Comparison of ENCODE assay signal across 8 cellular contexts in the genomic region with DNA sequence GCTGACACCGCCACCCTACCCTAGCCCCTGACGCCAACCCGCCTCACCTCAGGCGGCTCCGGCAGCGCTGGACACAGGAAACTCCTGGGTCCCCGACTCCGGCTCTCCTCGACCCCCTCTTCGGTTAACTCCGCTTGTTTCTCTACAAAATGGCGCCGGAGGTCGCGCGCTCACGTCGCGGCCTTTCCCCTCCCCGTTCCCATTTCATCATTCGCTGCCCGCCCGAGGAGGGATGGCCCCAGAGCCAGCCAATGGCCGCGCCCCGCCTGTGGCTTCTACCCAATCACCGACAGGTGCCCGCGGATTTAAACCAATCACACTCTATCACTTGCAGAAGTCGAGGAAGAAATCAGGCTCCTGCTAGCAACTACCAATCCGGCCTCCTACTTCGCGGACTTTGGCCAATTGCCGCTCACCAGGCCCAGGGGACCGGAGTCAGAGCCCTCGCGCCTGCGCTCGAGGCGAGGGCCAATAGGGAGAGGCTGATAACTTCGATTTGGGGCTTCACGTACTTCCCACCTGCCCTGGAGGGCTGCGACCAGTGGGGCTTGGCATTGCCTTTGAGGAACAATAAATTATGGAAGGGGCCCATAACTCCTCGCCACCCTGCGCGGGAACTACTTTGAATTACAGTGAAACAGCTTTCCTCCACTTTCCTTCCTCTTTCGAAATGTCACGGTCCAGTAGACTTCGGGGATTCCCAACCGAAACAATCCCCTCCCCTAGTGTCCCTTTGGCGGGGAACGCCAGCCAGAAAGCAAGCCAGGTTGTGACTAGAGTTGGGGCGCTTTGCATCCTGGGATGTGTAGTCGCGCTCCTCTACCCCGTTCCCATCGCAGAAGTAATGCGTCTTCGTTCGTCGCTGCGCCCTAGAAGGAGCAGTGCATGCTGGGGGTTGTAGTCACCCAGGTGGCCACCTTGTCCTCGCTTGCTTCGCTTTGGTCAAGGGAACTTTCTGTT. TPM values are rescaled to one million over a fixed set of nuclear protein-coding genes. Genes with fewer than 3 reads are reported as not detected.
A peak's percentile ranks its signal among the peaks of the same experiment; 100 is the strongest.
DNase-seq lines count a peak whose midpoint lies in the region; ATAC-seq, FAIRE-seq and TF ChIP-seq lines count a peak whose summit lies in the region.

A gene (minus strand): TSS at position 146 of the 960 bp plus-strand sequence. CDS start 30,489 bp downstream, outside the sequence.

- peaks cover 47% of the 10 kb centered on the region for H3K79me2 ChIP-seq in HepG2 (ENCODE audit: insufficient read depth, low read length)

- peaks cover 22% of the 10 kb centered on the region for H4K20me1 ChIP-seq in HepG2 (ENCODE audit: insufficient read depth, low read length)

- BruUV-seq in HepG2 (replicated peaks; lab: Mats Ljungman, UMichigan): TSS peak; percentile 87

- intact Hi-C loops in CD14-positive monocyte (cut with micrococcal nuclease): loop anchor here (5.0 to 10.0 kb wide), 2 partner anchors 113 to 115 kb away; a partner anchor contains a TSS
- intact Hi-C loops in HepG2 (cut with micrococcal nuclease; ENCODE audit: unreplicated experiment): loop anchor here (1.0 kb wide), 1 partner anchor 24 kb away; no protein-coding TSS in a partner anchor

- under 1% methylated on average over 47 of the region's 64 CpGs for WGBS in HepG2 (ENCODE audit: low lambda C conversion rate)

- no peaks in the 10 kb centered on the region for H3K9me3 ChIP-seq in HepG2 (ENCODE audit: low read length)

- TF ChIP-seq EP300 in HepG2 (IDR thresholded peaks at IDR 0.05; ENCODE audit: low read depth in 2 of 2, low read length in 2 of 2): peak; percentile 14 to 41; a peak in 2 of 4 replicates
- TF ChIP-seq EP300 in HepG2 (CRISPR knock-in tag; IDR thresholded peaks at IDR 0.05; ENCODE audit: borderline replicate concordance): peak; percentile 32

- CTCF ChIA-PET in HepG2 (lab: Yijun Ruan, JAX; ENCODE audit: low intra/inter-chr PET ratio, low total read pairs): no interaction called here

- TF ChIP-seq RAD21 in HepG2 (CRISPR knock-in tag; IDR thresholded peaks at IDR 0.05): peak; percentile 15; the same call in 1 of the 2 replicates

- peak within 1 kb of the TSS; percentile 96 for H3K4me2 ChIP-seq in HepG2 (ENCODE audit: low read depth, low read length)

- POLR2A ChIA-PET in HepG2 (lab: Yijun Ruan, JAX): interaction anchor here (1.0 to 2.7 kb wide), 6 partner anchors 12 to 109 kb away, joined by 3 to 10 read pairs (median 4); no protein-coding TSS in a partner anchor

- no peaks in the 10 kb centered on the region for H3K27me3 Mint-ChIP-seq in CD14-positive monocyte (ENCODE audit: low read depth in 3 of 3)

- peak within 1 kb of the TSS; percentile 96 for H3K27ac ChIP-seq in HepG2 (ENCODE audit: extremely low read length, insufficient read depth, low read length)

- H3K4me3 Mint-ChIP-seq in CD14-positive monocyte: peak within 1 kb of the TSS; percentile 99

- H3K27me3 ChIP-seq in HepG2 (ENCODE audit: control insufficient read depth in 1 of 2, insufficient read depth in 2 of 2, low read length in 2 of 2): no peaks in the 10 kb centered on the region; a peak in 1 of 5 replicates

- H3K27ac Mint-ChIP-seq in CD14-positive monocyte: peak within 1 kb of the TSS; percentile 99 to 100 (median 100)

- H2AFZ ChIP-seq in HepG2 (ENCODE audit: low read length): peak within 1 kb of the TSS; percentile 96

- FAIRE-seq in HepG2 (lab: Jason Lieb, UNC): peak; percentile 96

- ATAC-seq in GM19397 (IDR thresholded peaks at IDR 0.05; ENCODE audit: unreplicated experiment) (peak; percentile 84), HG03571 (IDR thresholded peaks at IDR 0.05; ENCODE audit: unreplicated experiment) (peak; percentile 87), HepG2 (peak; percentile 93)

- H3K9me3 Mint-ChIP-seq in CD14-positive monocyte: peaks cover 0 to 2% (median 0%) of the 10 kb centered on the region in 7 donors

- H3K36me3 ChIP-seq in HepG2 (replicated peaks in 1 of 2; ENCODE audit: control insufficient read depth in 1 of 2, insufficient read depth in 2 of 2, low read length in 2 of 2): peaks cover 2 to 6% of the 10 kb centered on the region in 2 experiments; a peak in 2 of 5 replicates

- DNase-seq in CD14-positive monocyte (ENCODE audit: low spot score) (peak; percentile 98), NCI-H82 (lab: John Stamatoyannopoulos, UW) (peak; percentile 99), dermis microvascular lymphatic vessel endothelial cell (ENCODE audit: low read depth in 2 of 2) (peak; percentile 99 to 100), HepG2 (ENCODE audit: low spot score) (peak; percentile 100)
- DNase-seq in activated CD4-positive, alpha-beta T cell treated with anti-CD3 and anti-CD28 coated beads, Interleukin-2, amount 50 U/mL, for 48 hours: peak; percentile 97 to 98
- peak; percentile 96 for DNase-seq in stimulated activated CD4-positive, alpha-beta T cell treated with anti-CD3 and anti-CD28 coated beads, Interleukin-4, amount 100 ng/mL, for 1 hour

- peaks cover 39% of the 10 kb centered on the region for H3K4me1 ChIP-seq in HepG2 (ENCODE audit: insufficient read depth, low read length)

- peak within 1 kb of the TSS; percentile 94 to 100 (median 98) for H3K4me3 ChIP-seq in HepG2 (replicated peaks in 1 of 3; ENCODE audit: insufficient read depth in 1 of 3, low read depth in 2 of 3, low read length in 3 of 3)

- H3K4me1 Mint-ChIP-seq in CD14-positive monocyte: peaks cover 19% of the 10 kb centered on the region

- TF ChIP-seq CTCF in CD14-positive monocyte (IDR thresholded peaks at IDR 0.05): no peak
- TF ChIP-seq CTCF in HepG2 (CRISPR knock-in tag; IDR thresholded peaks at IDR 0.05): no peak

- H3K9ac ChIP-seq in HepG2 (ENCODE audit: insufficient read depth, low read depth, low read length): peak within 1 kb of the TSS; percentile 100

- peak; percentile 85 to 87 for TF ChIP-seq POLR2A in HepG2 (IDR thresholded peaks at IDR 0.05; ENCODE audit: insufficient read depth in 1 of 2, low read depth in 2 of 2, low read length in 2 of 2)

- in situ Hi-C loops in HepG2 (cut with HindIII; ENCODE audit: extremely low pct_ligation_motif_present, low pct_unique_long_range_greater_than_20kb): loop anchor here (10.0 kb wide), 2 partner anchors 115 to 295 kb away; a partner anchor contains a TSS

- peaks cover 0 to 5% of the 10 kb centered on the region in 2 donors for H3K36me3 Mint-ChIP-seq in CD14-positive monocyte

TF ChIP-seq in HepG2, 621 proteins besides CTCF, POLR2A, EP300 and RAD21 (continues in another document):
- TF ChIP-seq CC2D1A (CRISPR knock-in tag; IDR thresholded peaks at IDR 0.05) (peak; percentile 50; the same call in 1 of the 2 replicates), ZNF205 (CRISPR knock-in tag; IDR thresholded peaks at IDR 0.05) (peak; percentile 60; the same call in 1 of the 2 replicates), ZFYVE20 (CRISPR knock-in tag; IDR thresholded peaks at IDR 0.05; ENCODE audit: borderline replicate concordance, low read depth) (no peak), NFIB (CRISPR knock-in tag; IDR thresholded peaks at IDR 0.05; ENCODE audit: borderline replicate concordance) (no peak), RBM39 (IDR thresholded peaks at IDR 0.05; ENCODE audit: low read depth, low read length, poor library complexity, severe bottlenecking) (peak; percentile 98), ZNF777 (CRISPR knock-in tag; IDR thresholded peaks at IDR 0.05) (no peak; the same call in 1 of the 2 replicates), CEBPB (IDR thresholded peaks at IDR 0.05; ENCODE audit: borderline replicate concordance, low read depth, low read length) (peak; percentile 85), TOE1 (CRISPR knock-in tag; IDR thresholded peaks at IDR 0.05) (peak; percentile 44; the same call in 1 of the 2 replicates), ERF (CRISPR knock-in tag; IDR thresholded peaks at IDR 0.05) (peak; percentile 85; the same call in 1 of the 2 replicates), ZNF883 (CRISPR knock-in tag; IDR thresholded peaks at IDR 0.05; ENCODE audit: not compliant biosample characterization) (no peak), ARNT (IDR thresholded peaks at IDR 0.05) (no peak), MLLT10 (CRISPR knock-in tag; IDR thresholded peaks at IDR 0.05) (0 out of 2 replicates have a peak, but pooled peaks have one; percentile 83), DNMT1 (CRISPR knock-in tag; IDR thresholded peaks at IDR 0.05) (0 out of 2 replicates have a peak, but pooled peaks have one; percentile 84), ZNF564 (CRISPR knock-in tag; IDR thresholded peaks at IDR 0.05) (0 out of 2 replicates have a peak, but pooled peaks have one; percentile 28)

RNA-seq across cellular contexts. Expression of the gene that starts here (rescaled TPM):
- polyA plus RNA-seq in CD14-positive monocyte: 10 to 100 TPM; 50.8 to 60.8 TPM
- total RNA-seq in dermis microvascular lymphatic vessel endothelial cell: 132 and 138 TPM in 2 replicates
- total RNA-seq in HepG2 (2016; rRNA removed; fragmentation: Illumina TruSeq; extraction: Trizol): 188 and 399 TPM in 2 replicates
- total RNA-seq in HepG2 (2016; cell fraction: cytosol; rRNA removed; fragmentation: Illumina TruSeq; extraction: Trizol; ENCODE audit: low read depth): 51.8 and 55.4 TPM in 2 replicates
- 188 and 419 TPM in 2 replicates for total RNA-seq in HepG2 (2016; cell fraction: insoluble cytoplasmic fraction; rRNA removed; fragmentation: Illumina TruSeq; extraction: Trizol)
- 139 and 146 TPM in 2 replicates for total RNA-seq in HepG2 (2016; cell fraction: membrane; rRNA removed; fragmentation: Illumina TruSeq; extraction: Trizol)
- total RNA-seq in HepG2 (2016; cell fraction: nucleus; rRNA removed; fragmentation: Illumina TruSeq; extraction: Trizol): 205 and 251 TPM in 2 replicates
- 232 and 248 TPM in 2 replicates for polyA plus RNA-seq in HepG2 (2011; rRNA removed)
- polyA plus RNA-seq in HepG2 (2011; cell fraction: cytosol; rRNA removed): 187 and 226 TPM in 2 replicates
- 193 and 225 TPM in 2 replicates for polyA plus RNA-seq in HepG2 (2011; cell fraction: nucleus; rRNA removed)
- 169 and 183 TPM in 2 replicates for polyA plus RNA-seq in HepG2 (2012)
- 35.0 and 38.2 TPM in 2 replicates for polyA plus RNA-seq in HepG2 (2016; cell fraction: cytosol; fragmentation: Illumina TruSeq; extraction: Trizol; ENCODE audit: low read depth)
- polyA plus RNA-seq in HepG2 (2016; cell fraction: insoluble cytoplasmic fraction; fragmentation: Illumina TruSeq; extraction: Trizol; ENCODE audit: low read depth): 373 and 400 TPM in 2 replicates
- polyA plus RNA-seq in HepG2 (2016; cell fraction: membrane; fragmentation: Illumina TruSeq; extraction: Trizol; ENCODE audit: low read depth): 61.4 and 81.8 TPM in 2 replicates
- 268 and 286 TPM in 2 replicates for polyA plus RNA-seq in HepG2 (2016; cell fraction: nucleus; fragmentation: Illumina TruSeq; extraction: Trizol; ENCODE audit: insufficient read depth, low read depth)
- 953 and 1,029 TPM in 2 replicates for polyA minus RNA-seq in HepG2 (2011; rRNA and poly(A)+ RNA removed; ENCODE audit: low replicate concordance)
- 281 and 285 TPM in 2 replicates for polyA minus RNA-seq in HepG2 (2011; cell fraction: cytosol; rRNA and poly(A)+ RNA removed)
- 378 and 429 TPM in 2 replicates for polyA minus RNA-seq in HepG2 (2011; cell fraction: nucleus; rRNA and poly(A)+ RNA removed)

Comparison
In these comparisons a context has a peak if more than half of its experiments do, and no peak if none do; other contexts are left out.
1. Peak in every context shown above with its lines: DNase-seq, ATAC-seq, H3K4me3 ChIP-seq and H3K27ac ChIP-seq.